Comparison of ENCODE assay signal across 8 cellular contexts in genomic region chr4:139656614-139657486, GRCh38. TPM values are rescaled to one million over a fixed set of nuclear protein-coding genes. Genes with fewer than 3 reads are reported as not detected.
DNase-seq lines count a peak whose midpoint lies in the region; ATAC-seq and TF ChIP-seq lines count a peak whose summit lies in the region.

No MANE protein-coding gene starts in this region.

- H3K9me3 Mint-ChIP-seq in endothelial cell (ENCODE audit: unreplicated experiment) = no peaks in the 10 kb centered on the region

- H3K27me3 Mint-ChIP-seq in endothelial cell (ENCODE audit: unreplicated experiment) = peaks cover 8% of the 10 kb centered on the region

- H3K27ac Mint-ChIP-seq in endothelial cell (ENCODE audit: unreplicated experiment) = peak overlapping the region; percentile 88

- H3K27ac ChIP-seq in tibial artery = no peak overlapping the region

- no peak overlapping the region for H3K4me3 Mint-ChIP-seq in endothelial cell (ENCODE audit: unreplicated experiment)

- ATAC-seq in GM19397 (IDR thresholded peaks at IDR 0.05; ENCODE audit: unreplicated experiment) (peak; percentile 68), HG03460 (IDR thresholded peaks at IDR 0.05; ENCODE audit: unreplicated experiment) (peak; percentile 72)

- TF ChIP-seq CTCF in endothelial cell (IDR thresholded peaks at IDR 0.05; ENCODE audit: unreplicated experiment) (peak; percentile 80), tibial artery (IDR thresholded peaks at IDR 0.05) (peak; percentile 78 to 86)

- intact Hi-C loops in tibial artery (cut with DNase I; ENCODE audit: low total_unique reads) = loop anchor here (10.0 kb wide), 1 partner anchor 598 kb away; no protein-coding TSS in a partner anchor

- H3K36me3 ChIP-seq in tibial artery = no peaks in the 10 kb centered on the region

- no peaks in the 10 kb centered on the region for H3K27me3 ChIP-seq in tibial artery

- H3K4me1 Mint-ChIP-seq in endothelial cell (ENCODE audit: unreplicated experiment) = peaks cover 52% of the 10 kb centered on the region

- no peak overlapping the region for H3K4me3 ChIP-seq in tibial artery

- peaks cover 0 to 5% (median 0%) of the 10 kb centered on the region in 4 donors for H3K4me1 ChIP-seq in tibial artery

- no peaks in the 10 kb centered on the region for H3K36me3 Mint-ChIP-seq in endothelial cell (ENCODE audit: low read depth, unreplicated experiment)

- DNase-seq in COLO668 (lab: John Stamatoyannopoulos, UW; ENCODE audit: unreplicated experiment) (peak; percentile 59), NCI-H510A treated with DMSO at 0.1 percent for 48 hours (lab: John Stamatoyannopoulos, UW) (peak; percentile 65), endothelial cell (ENCODE audit: low spot score) (peak; percentile 67), midbrain (lab: John Stamatoyannopoulos, UW) (peak; percentile 59), tibial artery (peak in 1 of 2 donors; percentile 69)
- DNase-seq in activated CD4-positive, alpha-beta T cell treated with anti-CD3 and anti-CD28 coated beads, Interleukin-2, amount 50 U/mL, for 1 hour = peak; percentile 34

- H3K9me3 ChIP-seq in tibial artery = no peaks in the 10 kb centered on the region

RNA-seq across cellular contexts. Expression of gene MGST2, which starts 8.8 kb away (rescaled TPM):
- 98.3 TPM for total RNA-seq in endothelial cell (ENCODE audit: unreplicated experiment)
